ENCODE assay signal across 27 cellular contexts in the genomic region with DNA sequence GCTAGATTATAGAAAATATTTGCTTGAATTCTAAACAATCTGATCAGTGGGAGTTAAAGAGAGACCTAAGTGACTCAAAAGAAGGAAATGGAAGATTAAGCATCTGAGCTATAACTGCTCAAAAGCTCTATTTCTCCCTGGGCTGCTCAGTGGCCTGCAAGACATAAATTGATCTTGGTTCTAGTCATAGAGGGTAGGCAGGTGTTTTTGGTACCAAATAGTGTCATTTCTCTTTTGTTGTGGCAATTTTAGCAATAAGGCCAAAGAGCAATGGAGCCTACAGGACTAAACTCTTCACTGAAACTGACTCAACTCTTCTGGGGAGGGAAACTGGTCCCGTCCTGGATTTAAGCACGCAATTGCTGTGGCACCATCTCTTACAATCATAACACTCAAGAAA. TPM values are rescaled to one million over a fixed set of nuclear protein-coding genes. Genes with fewer than 3 reads are reported as not detected.
DNase-seq lines count a peak whose midpoint lies in the region; ATAC-seq, FAIRE-seq and TF ChIP-seq lines count a peak whose summit lies in the region.
"Had no signal": no experiment of that assay in that cellular context is flagged by ENCODE, and none has a peak within 500 bp of the region (broad histone marks: within the 10 kb centered on the region; RNA-seq: fewer than 3 reads in every experiment).

No MANE protein-coding gene starts in this region.

- no peak overlapping the region for H2BK20ac ChIP-seq in H1 (ENCODE audit: low read length)

- no TSS peak for BruUV-seq in HCT116 (replicated peaks; lab: Mats Ljungman, UMichigan)

- no peak overlapping the region for H4K8ac ChIP-seq in H1 (ENCODE audit: extremely low read depth, insufficient read depth, low read length)

- no peak overlapping the region for H3K9ac ChIP-seq in HCT116 (ENCODE audit: low read length)
- H3K9ac ChIP-seq in H1 (replicated peaks in 1 of 4; ENCODE audit: extremely low read depth in 1 of 4, low read depth in 3 of 4, low read length in 3 of 4): no peak overlapping the region

- H3K79me1 ChIP-seq in H1 (ENCODE audit: low read depth, low read length): no peaks in the 10 kb centered on the region

- no peak for FAIRE-seq in H1 (lab: Jason Lieb, UNC)
- FAIRE-seq: D721Med, frontal cortex had no signal

- TF ChIP-seq EP300 in H1 (IDR thresholded peaks at IDR 0.05; ENCODE audit: borderline replicate concordance in 1 of 2, low read depth in 2 of 2, low read length in 2 of 2) (no peak), ovary (IDR thresholded peaks at IDR 0.05) (no peak)

- CTCF ChIA-PET in HCT116 (lab: Charles Lee): no interaction called here
- CTCF ChIA-PET in H1 (lab: Charles Lee; ENCODE audit: partially characterized antibody): interaction anchor here (0.9 kb wide), 1 partner anchor 72 kb away, joined by 4 read pairs; no protein-coding TSS in a partner anchor

- H2BK5ac ChIP-seq in H1 (ENCODE audit: low read depth, low read length): no peak overlapping the region

- no peak overlapping the region for H2BK12ac ChIP-seq in H1 (ENCODE audit: low read depth, low read length)

- TF ChIP-seq CTCF in HCT116 (IDR thresholded peaks at IDR 0.05 in 2 of 3, conservative IDR thresholded peaks at IDR 0.05 in 1 of 3; ENCODE audit: borderline replicate concordance in 1 of 3, insufficient read depth in 1 of 3, low read depth in 2 of 3, low read length in 2 of 3) (no peak), H1 (IDR thresholded peaks at IDR 0.05; ENCODE audit: control extremely low read depth in 1 of 3, insufficient read depth in 1 of 3, low read depth in 1 of 3, low read length in 3 of 3) (no peak), testis (IDR thresholded peaks at IDR 0.05) (no peak), ovary (IDR thresholded peaks at IDR 0.05) (no peak)

- POLR2A ChIA-PET in HCT116 (lab: Charles Lee) (no interaction called here), H1 (lab: Charles Lee; ENCODE audit: partially characterized antibody) (no interaction called here)

- H3K4me1 ChIP-seq in HCT116 (ENCODE audit: control insufficient read depth in 1 of 2, insufficient read depth in 2 of 2, low read length in 2 of 2): no peaks in the 10 kb centered on the region
- no peaks in the 10 kb centered on the region for H3K4me1 ChIP-seq in H1 (replicated peaks in 1 of 4; ENCODE audit: control insufficient read depth in 3 of 4, insufficient read depth in 4 of 4, low read length in 3 of 4)
- H3K4me1 ChIP-seq in testis: no peaks in the 10 kb centered on the region
- H3K4me1 ChIP-seq in ovary (ENCODE audit: insufficient read depth): no peaks in the 10 kb centered on the region
- H3K4me1 ChIP-seq: adrenal gland, esophagus muscularis mucosa, psoas muscle, uterus had no signal

- H3K4ac ChIP-seq in H1 (replicated peaks; ENCODE audit: insufficient read length, low read depth, low read length): no peak overlapping the region

- DNase-seq in HCT116 (ENCODE audit: low read depth, low spot score) (no peak), H1 (ENCODE audit: low read depth in 1 of 2, low spot score in 2 of 2) (no peak), testis (no peak), NCI-H345 (lab: John Stamatoyannopoulos, UW) (no peak), ovary (no peak)
- DNase-seq: activated CD4-positive, alpha-beta T cell treated with anti-CD3 and anti-CD28 coated beads for 1 hour; activated naive CD4-positive, alpha-beta T cell; activated T-cell treated with anti-CD3 and anti-CD28 coated beads, Interleukin-2, amount 50 U/mL, for 4 hours; adrenal gland; brain microvascular endothelial cell; C1 segment of cervical spinal cord; effector memory CD4-positive, alpha-beta T cell; H9; hypothalamus; left ventricle myocardium superior; MV-4-11; NCI-H1694 treated with DMSO at 0.1 percent for 48 hours; NCI-H774; psoas muscle; Right ventricle myocardium superior; uterus had no signal

- H3K27me3 ChIP-seq in HCT116 (ENCODE audit: insufficient read depth, low read length) (no peaks in the 10 kb centered on the region), H1 (replicated peaks in 1 of 4; ENCODE audit: control insufficient read depth in 3 of 4, extremely low read depth in 1 of 4, insufficient read depth in 3 of 4, low read length in 3 of 4) (no peaks in the 10 kb centered on the region), testis (no peaks in the 10 kb centered on the region), ovary (no peaks in the 10 kb centered on the region)
- H3K27me3 ChIP-seq: adrenal gland, brain microvascular endothelial cell, esophagus muscularis mucosa, uterus had no signal

- H3K14ac ChIP-seq in H1 (ENCODE audit: insufficient read length): no peak overlapping the region

- TF ChIP-seq POLR2A in HCT116 (IDR thresholded peaks at IDR 0.05; ENCODE audit: borderline replicate concordance, extremely low read depth, insufficient read depth, insufficient read length): no peak
- no peak for TF ChIP-seq POLR2A in H1 (IDR thresholded peaks at IDR 0.05; ENCODE audit: control extremely low read depth in 1 of 2, low read depth in 2 of 2, low read length in 2 of 2)
- TF ChIP-seq POLR2A in testis (IDR thresholded peaks at IDR 0.05): no peak
- TF ChIP-seq POLR2A in ovary (IDR thresholded peaks at IDR 0.05): no peak

- H3K4me3 ChIP-seq in HCT116 (replicated peaks in 1 of 2; ENCODE audit: low read depth in 1 of 2, low read length in 2 of 2) (no peak overlapping the region), H1 (ENCODE audit: extremely low read depth in 1 of 4, insufficient read depth in 2 of 4, low read depth in 3 of 4, low read length in 4 of 4) (no peak overlapping the region), testis (no peak overlapping the region), ovary (no peak overlapping the region)
- H3K4me3 ChIP-seq: adrenal gland, esophagus muscularis mucosa, psoas muscle, uterus had no signal

- H2AFZ ChIP-seq in HCT116 (ENCODE audit: low read depth, low read length, poor library complexity, severe bottlenecking) (peak overlapping the region; percentile 13), H1 (ENCODE audit: low read length) (peak overlapping the region; percentile 55; the same call in 1 of the 2 replicates)

- no peaks in the 10 kb centered on the region for H3K79me2 ChIP-seq in HCT116 (ENCODE audit: insufficient read depth, low read length)
- no peaks in the 10 kb centered on the region for H3K79me2 ChIP-seq in H1 (ENCODE audit: control insufficient read depth in 1 of 2, insufficient read depth in 2 of 2, low read length in 2 of 2)

- H3K4me2 ChIP-seq in HCT116 (ENCODE audit: low read length): no peak overlapping the region
- no peak overlapping the region for H3K4me2 ChIP-seq in H1 (ENCODE audit: insufficient read depth in 1 of 2, low read depth in 2 of 2, low read length in 2 of 2)

- H3K36me3 ChIP-seq in HCT116 (ENCODE audit: control insufficient read depth in 1 of 2, insufficient read depth in 2 of 2, low read length in 2 of 2) (no peaks in the 10 kb centered on the region), H1 (ENCODE audit: control insufficient read depth in 2 of 4, insufficient read depth in 4 of 4, low read length in 3 of 4) (no peaks in the 10 kb centered on the region), testis (ENCODE audit: low read depth, missing control alignments) (no peaks in the 10 kb centered on the region), ovary (no peaks in the 10 kb centered on the region)
- H3K36me3 ChIP-seq: adrenal gland, brain microvascular endothelial cell, esophagus muscularis mucosa, uterus had no signal

- H4K5ac ChIP-seq in H1 (ENCODE audit: insufficient read length, low read depth, low read length): no peak overlapping the region

- ATAC-seq in GM18517 (IDR thresholded peaks at IDR 0.05; ENCODE audit: unreplicated experiment): peak; percentile 54
- ATAC-seq in HCT116: no peak
- ATAC-seq in HG03432 (IDR thresholded peaks at IDR 0.05; ENCODE audit: unreplicated experiment): peak; percentile 63
- no peak for ATAC-seq in HG03196 (IDR thresholded peaks at IDR 0.05; ENCODE audit: unreplicated experiment)
- ATAC-seq: activated T-cell treated with anti-CD3 and anti-CD28 coated beads, Interleukin-2, amount 50 U/mL, for 4 hours; left ventricle myocardium superior; psoas muscle had no signal

- intact Hi-C loops in HCT116 (cut with micrococcal nuclease): no loop called here
- intact Hi-C loops in testis (cut with DNase I; ENCODE audit: low total_unique reads): no loop called here
- intact Hi-C loops in ovary (cut with DNase I): no loop called here

- H4K91ac ChIP-seq in H1 (replicated peaks; ENCODE audit: insufficient read length, low read length): no peak overlapping the region

- RAD21 ChIA-PET in HCT116 (lab: Charles Lee; ENCODE audit: low non-redundant PET in 1 of 2, low total read pairs in 2 of 2, uncharacterized antibody in 2 of 2, unreplicated experiment in 2 of 2): no interaction called here

- no peak overlapping the region for H2AK5ac ChIP-seq in H1 (ENCODE audit: low read depth, low read length)

- no peak overlapping the region for H2BK15ac ChIP-seq in H1 (ENCODE audit: low read length)

- no peak overlapping the region for H3K56ac ChIP-seq in H1 (replicated peaks; ENCODE audit: insufficient read length, low read depth, low read length)

- no peaks in the 10 kb centered on the region for H3K9me3 ChIP-seq in HCT116 (ENCODE audit: control insufficient read depth in 1 of 2, insufficient read depth in 1 of 2, low read depth in 1 of 2, low read length in 2 of 2)
- no peaks in the 10 kb centered on the region for H3K9me3 ChIP-seq in H1 (ENCODE audit: insufficient read depth in 2 of 2, low read depth in 1 of 2, low read length in 1 of 2)
- no peaks in the 10 kb centered on the region for H3K9me3 ChIP-seq in testis
- H3K9me3 ChIP-seq in ovary: no peaks in the 10 kb centered on the region
- H3K9me3 ChIP-seq: adrenal gland, esophagus muscularis mucosa, psoas muscle, uterus had no signal

- no peak overlapping the region for H3K23ac ChIP-seq in H1 (ENCODE audit: insufficient read length)

- no peak overlapping the region for H3K18ac ChIP-seq in H1 (ENCODE audit: extremely low read depth, low read length)

- TF ChIP-seq RAD21 in HCT116 (IDR thresholded peaks at IDR 0.05; ENCODE audit: low read depth): no peak
- no peak for TF ChIP-seq RAD21 in H1 (IDR thresholded peaks at IDR 0.05 in 1 of 2, conservative IDR thresholded peaks at IDR 0.05 in 1 of 2; ENCODE audit: low read depth in 2 of 2, low read length in 2 of 2)

- no peaks in the 10 kb centered on the region for H4K20me1 ChIP-seq in HCT116 (ENCODE audit: insufficient read depth)
- no peaks in the 10 kb centered on the region for H4K20me1 ChIP-seq in H1 (replicated peaks in 1 of 2; ENCODE audit: control insufficient read depth in 1 of 2, insufficient read depth in 2 of 2, low read length in 2 of 2)

- H3K23me2 ChIP-seq in H1 (ENCODE audit: low read depth, low read length): no peaks in the 10 kb centered on the region

- 98% methylated on average over 2 of the region's 2 CpGs; no CpG with 5 or more reads in 1 of the 2 experiments for WGBS in H1 (ENCODE audit: extremely low coverage in 1 of 2, insufficient coverage in 1 of 2, insufficient read length in 1 of 2, insufficient replicate concordance in 2 of 2, low coverage in 1 of 2, low lambda C conversion rate in 2 of 2, missing lambda C conversion rate in 1 of 2), 2 experiments
- WGBS in testis, 2 donors: 84 to 92% methylated on average over 2 of the region's 2 CpGs
- 91 to 100% (median 95%) methylated on average over 2 of the region's 2 CpGs for WGBS in ovary, 3 donors

- H3K27ac ChIP-seq in HCT116 (ENCODE audit: low read depth, low read length): no peak overlapping the region
- H3K27ac ChIP-seq in H1 (ENCODE audit: low read depth, low read length): no peak overlapping the region
- H3K27ac ChIP-seq in testis: no peak overlapping the region
- H3K27ac ChIP-seq in ovary: no peak overlapping the region
- H3K27ac ChIP-seq: adrenal gland, brain microvascular endothelial cell, esophagus muscularis mucosa, psoas muscle, uterus had no signal

- H2BK120ac ChIP-seq in H1 (replicated peaks; ENCODE audit: low read depth, low read length): no peak overlapping the region

- no peaks in the 10 kb centered on the region for H3K9me2 ChIP-seq in HCT116 (ENCODE audit: insufficient read depth)

RNA-seq across cellular contexts. Expression of a gene that starts 33.9 kb away (rescaled TPM):
- total RNA-seq in HCT116 (2021; ENCODE audit: unreplicated experiment): 27.7 TPM
- 5.7 and 6.9 TPM in 2 replicates for polyA plus RNA-seq in HCT116 (2012)
- 24.1 and 25.3 TPM in 2 replicates for total RNA-seq in H1 (2021; fragmentation: NEBNext Ultra II Directional; extraction: Animal tissue kit (Norgen Biotek cat#: 25700))
- polyA plus RNA-seq in H1 (2011; rRNA removed): 9.6 and 15.6 TPM in 2 replicates
- polyA plus RNA-seq in H1 (2011; cell fraction: cytosol; rRNA removed): 15.8 TPM
- polyA plus RNA-seq in H1 (2011; cell fraction: nucleus; rRNA removed): 22.5 TPM
- 9.1 to 10.9 TPM (median 10.2 TPM) in 4 replicates for polyA plus RNA-seq in H1 (2012, experiment 1 of 2)
- 1.7 TPM for polyA plus RNA-seq in H1 (2012, experiment 2 of 2)
- polyA plus RNA-seq in H1 (2013, experiment 1 of 2): 21.6 TPM
- polyA plus RNA-seq in H1 (2013, experiment 2 of 2): 20.4 TPM
- polyA minus RNA-seq in H1 (2011; rRNA and poly(A)+ RNA removed): 41.7 and 61.5 TPM in 2 replicates
- 13.6 TPM for polyA minus RNA-seq in H1 (2011; cell fraction: cytosol; rRNA and poly(A)+ RNA removed)
- 92.0 TPM for polyA minus RNA-seq in H1 (2011; cell fraction: nucleus; rRNA and poly(A)+ RNA removed)
- total RNA-seq in testis: 100 to 1,000 TPM; 102 to 110 TPM
- polyA plus RNA-seq in testis (ENCODE audit: insufficient read depth, low read depth, low replicate concordance): 64.9 TPM
- total RNA-seq in ovary: 10 to 100 TPM; 15.7 to 57.3 (median 27.9) TPM
- polyA plus RNA-seq in ovary: 10 to 100 TPM in 1 of 2 donors, 1 to 10 TPM in 1; 4.8 to 20.4 TPM

Comparison
In these comparisons a context has a peak if more than half of its experiments do, and no peak if none do; other contexts are left out.
1. ATAC-seq: peak in GM18517 (single experiment) and HG03432 (single experiment); none in HCT116 (single experiment) and HG03196 (single experiment).